ENCODE assay signal across 17 cellular contexts in genomic region chr5:34690898-34691297, GRCh38. TPM values are rescaled to one million over a fixed set of nuclear protein-coding genes. Genes with fewer than 3 reads are reported as not detected.
"Had no signal": no experiment of that assay in that cellular context is flagged by ENCODE, and none has a peak within 500 bp of the region (broad histone marks: within the 10 kb centered on the region; RNA-seq: fewer than 3 reads in every experiment).

No MANE protein-coding gene starts in this region.

- H3K4me3 ChIP-seq: thyroid gland had no signal

- H3K27ac Mint-ChIP-seq: activated naive CD4-positive, alpha-beta T cell treated with anti-CD3 and anti-CD28 coated beads, Interleukin-2, amount 50 U/mL, for 24 hours; memory B cell; naive thymus-derived CD8-positive, alpha-beta T cell had no signal

- H3K27me3 ChIP-seq: thyroid gland had no signal

- DNase-seq: activated CD4-positive, alpha-beta T cell treated with anti-CD3 and anti-CD28 coated beads for 1 hour; activated CD4-positive, alpha-beta T cell treated with anti-CD3 and anti-CD28 coated beads, Interleukin-2, amount 50 U/mL, for 48 hours; activated gamma-delta T cell; dermis blood vessel endothelial cell; effector memory CD4-positive, alpha-beta T cell; left ventricle myocardium superior; naive thymus-derived CD8-positive, alpha-beta T cell; posterior cingulate gyrus; stimulated activated CD4-positive, alpha-beta T cell treated with anti-CD3 and anti-CD28 coated beads, Interleukin-12 subunit alpha, Interleukin-12 subunit beta, amount 100 ng/mL, for 4 hours; stimulated activated CD4-positive, alpha-beta T cell treated with anti-CD3 and anti-CD28 coated beads, Interleukin-1b, Interleukin-23, amount 100 ng/mL, for 48 hours; stimulated activated CD8-positive, alpha-beta memory T cell treated with anti-CD3 and anti-CD28 coated beads, Interleukin-4, amount 100 ng/mL, for 48 hours; stimulated activated naive CD4-positive, alpha-beta T cell; T-helper 2 cell; thyroid gland had no signal

- ATAC-seq: left ventricle myocardium superior; naive thymus-derived CD8-positive, alpha-beta T cell had no signal

- H3K36me3 ChIP-seq: thyroid gland had no signal

- H3K9me3 ChIP-seq: thyroid gland had no signal

- H3K27ac ChIP-seq: thyroid gland, VCaP had no signal

- H3K4me3 Mint-ChIP-seq: activated naive CD4-positive, alpha-beta T cell treated with anti-CD3 and anti-CD28 coated beads, Interleukin-2, amount 50 U/mL, for 24 hours; memory B cell; naive thymus-derived CD8-positive, alpha-beta T cell had no signal

- H3K9me3 Mint-ChIP-seq: activated naive CD4-positive, alpha-beta T cell treated with anti-CD3 and anti-CD28 coated beads, Interleukin-2, amount 50 U/mL, for 24 hours; memory B cell; naive thymus-derived CD8-positive, alpha-beta T cell had no signal

- H3K36me3 Mint-ChIP-seq: activated naive CD4-positive, alpha-beta T cell treated with anti-CD3 and anti-CD28 coated beads, Interleukin-2, amount 50 U/mL, for 24 hours; memory B cell; naive thymus-derived CD8-positive, alpha-beta T cell had no signal

- H3K4me1 Mint-ChIP-seq: memory B cell had no signal

RNA-seq across cellular contexts. Expression of gene RAI14, which starts 34.8 kb away (rescaled TPM):
- total RNA-seq: naive thymus-derived CD8-positive, alpha-beta T cell had no signal
